14 cellular contexts compared by ENCODE assay signal in genomic region chr1:12335815-12336214, GRCh38.
DNase-seq lines count a peak whose midpoint lies in the region; ATAC-seq and TF ChIP-seq lines count a peak whose summit lies in the region.
"Had no signal": no experiment of that assay in that cellular context is flagged by ENCODE, and none has a peak within 500 bp of the region (broad histone marks: within the 10 kb centered on the region; RNA-seq: fewer than 3 reads in every experiment).

No MANE protein-coding gene starts in this region.

- no peak overlapping the region for H3K4me2 ChIP-seq in H9 (ENCODE audit: insufficient read depth, insufficient read length, low read length)
- H3K4me2 ChIP-seq: BLaER1 treated with 17β-estradiol and CSF1 and Interleukin-3, amounts not matched to agents 10 nM and 100 nM had no signal

- in situ Hi-C loops in Panc1 (cut with HindIII; ENCODE audit: low pct_unique_long_range_greater_than_20kb, low sequenced_read_pairs): no loop called here

- no peak overlapping the region for H4K5ac ChIP-seq in H9 (ENCODE audit: insufficient read length, low read depth, low read length)

- H2BK15ac ChIP-seq in H9 (ENCODE audit: low read depth, low read length): no peak overlapping the region

- ATAC-seq in Panc1: no peak
- ATAC-seq in psoas muscle: no peak
- no peak for ATAC-seq in HG02678 (IDR thresholded peaks at IDR 0.05; ENCODE audit: unreplicated experiment)

- H2BK120ac ChIP-seq in H9 (ENCODE audit: low read depth, low read length, poor library complexity, severe bottlenecking): no peak overlapping the region

- H3K27ac Mint-ChIP-seq in brain (peak overlapping the region; percentile 34 to 78 (median 73)), mesothelial cell of epicardium (peak overlapping the region; percentile 82), H9 (no peak overlapping the region)
- H3K27ac Mint-ChIP-seq: HFFc6 had no signal

- no peak overlapping the region for H4K91ac ChIP-seq in H9 (ENCODE audit: insufficient read length, low read depth, low read length)

- intact Hi-C loops in Panc1 (cut with micrococcal nuclease; ENCODE audit: unreplicated experiment): no loop called here
- intact Hi-C loops in psoas muscle (cut with DNase I): loop anchor here in 1 of 2 donors (10.0 kb wide), 1 partner anchor 531 kb away; the partner anchor contains the start of genes CLCN6 and MTHFR

- peaks cover 10% of the 10 kb centered on the region for H3K36me3 ChIP-seq in Panc1 (ENCODE audit: control insufficient read depth, insufficient read depth, low read length)
- peaks cover 3 to 55% of the 10 kb centered on the region in 2 donors for H3K36me3 ChIP-seq in psoas muscle (ENCODE audit: insufficient read depth in 1 of 2, low read depth in 1 of 2)

- DNase-seq in Panc1 (ENCODE audit: low read depth, low spot score): no peak
- no peak for DNase-seq in mesothelial cell of epicardium (ENCODE audit: low spot score in 2 of 2, unreplicated experiment in 2 of 2)
- DNase-seq in psoas muscle: no peak
- no peak for DNase-seq in HT-29 (ENCODE audit: low spot score)
- no peak for DNase-seq in H9
- DNase-seq: ACHN; CD4-positive, CD25-positive, alpha-beta regulatory T cell; DMS53; GF-D8; HCEC 1CT; HFFc6 had no signal

- H3K14ac ChIP-seq in H9 (ENCODE audit: insufficient read depth, low read length): no peak overlapping the region

- CTCF ChIA-PET in Panc1 (lab: Charles Lee): no interaction called here

- H3K23me2 ChIP-seq in H9 (ENCODE audit: insufficient read length, low read depth, low read length, poor library complexity, severe bottlenecking): no peaks in the 10 kb centered on the region

- H3K4me3 ChIP-seq in Panc1 (ENCODE audit: low read depth in 2 of 2, low read length in 2 of 2): no peak overlapping the region
- H3K4me3 ChIP-seq in psoas muscle: no peak overlapping the region
- H3K4me3 ChIP-seq: BLaER1 treated with 17β-estradiol and CSF1 and Interleukin-3, amounts not matched to agents 10 nM and 100 nM had no signal

- H2BK5ac ChIP-seq in H9 (ENCODE audit: insufficient read length, low read length): no peak overlapping the region

- H2AK5ac ChIP-seq in H9 (ENCODE audit: insufficient read length, low read length): no peak overlapping the region

- no peak overlapping the region for H2BK12ac ChIP-seq in H9 (ENCODE audit: insufficient read length, low read depth, low read length)

- H3K79me1 ChIP-seq in H9 (ENCODE audit: insufficient read depth, low read depth, low read length, poor library complexity, severe bottlenecking): no peaks in the 10 kb centered on the region

- POLR2A ChIA-PET in Panc1 (lab: Charles Lee): no interaction called here

- H3K27me3 ChIP-seq in Panc1 (ENCODE audit: control insufficient read depth, insufficient read depth, low read length): no peaks in the 10 kb centered on the region
- H3K27me3 ChIP-seq in psoas muscle (ENCODE audit: insufficient read depth in 3 of 3, low read length in 2 of 3): no peaks in the 10 kb centered on the region
- no peaks in the 10 kb centered on the region for H3K27me3 ChIP-seq in H9 (ENCODE audit: insufficient read depth, low read length)
- H3K27me3 ChIP-seq: BLaER1 treated with 17β-estradiol and CSF1 and Interleukin-3, amounts not matched to agents 10 nM and 100 nM had no signal

- no peak overlapping the region for H3K9ac ChIP-seq in H9 (ENCODE audit: extremely low read depth, insufficient read length, low read length)
- H3K9ac ChIP-seq: BLaER1 treated with 17β-estradiol and CSF1 and Interleukin-3, amounts not matched to agents 10 nM and 100 nM had no signal

- no peak overlapping the region for H3K56ac ChIP-seq in H9 (ENCODE audit: insufficient read length, low read depth, low read length)

- no peak overlapping the region for H2AFZ ChIP-seq in H9 (ENCODE audit: low read length)

- H3K4me3 Mint-ChIP-seq in brain (peak overlapping the region in 2 of 5 experiments; percentile 32 to 55), mesothelial cell of epicardium (no peak overlapping the region), H9 (no peak overlapping the region)
- H3K4me3 Mint-ChIP-seq: CD4-positive, CD25-positive, alpha-beta regulatory T cell; HFFc6 had no signal

- TSS peak; percentile 13 for BruUV-seq in Panc1 (replicated peaks; lab: Mats Ljungman, UMichigan)

- TF ChIP-seq CTCF in Panc1 (IDR thresholded peaks at IDR 0.05) (no peak), brain (conservative IDR thresholded peaks at IDR 0.05) (no peak), mesothelial cell of epicardium (IDR thresholded peaks at IDR 0.05; ENCODE audit: unreplicated experiment) (no peak), psoas muscle (IDR thresholded peaks at IDR 0.05) (no peak), H9 (conservative IDR thresholded peaks at IDR 0.05) (no peak)

- H3K9me3 ChIP-seq in Panc1 (ENCODE audit: control insufficient read depth, insufficient read depth, low read depth, low read length) (no peaks in the 10 kb centered on the region), psoas muscle (no peaks in the 10 kb centered on the region), H9 (ENCODE audit: control insufficient read depth, low read depth, low read length) (no peaks in the 10 kb centered on the region)
- H3K9me3 ChIP-seq: BLaER1 treated with 17β-estradiol and CSF1 and Interleukin-3, amounts not matched to agents 10 nM and 100 nM had no signal

- no peaks in the 10 kb centered on the region for H3K79me2 ChIP-seq in H9 (ENCODE audit: insufficient read depth, low read length)

- no peaks in the 10 kb centered on the region for H3K9me3 Mint-ChIP-seq in brain
- H3K9me3 Mint-ChIP-seq in mesothelial cell of epicardium: no peaks in the 10 kb centered on the region
- no peaks in the 10 kb centered on the region for H3K9me3 Mint-ChIP-seq in H9
- H3K9me3 Mint-ChIP-seq: CD4-positive, CD25-positive, alpha-beta regulatory T cell; HFFc6 had no signal

- no peak overlapping the region for H3K23ac ChIP-seq in H9 (ENCODE audit: insufficient read length, low read depth, low read length)

- no peak overlapping the region for H3K18ac ChIP-seq in H9 (ENCODE audit: insufficient read length, low read depth, low read length)

- no peaks in the 10 kb centered on the region for H3K27me3 Mint-ChIP-seq in brain
- no peaks in the 10 kb centered on the region for H3K27me3 Mint-ChIP-seq in mesothelial cell of epicardium (ENCODE audit: low read depth)
- no peaks in the 10 kb centered on the region for H3K27me3 Mint-ChIP-seq in H9 (ENCODE audit: low read depth)
- H3K27me3 Mint-ChIP-seq: CD4-positive, CD25-positive, alpha-beta regulatory T cell had no signal

- H3K4me1 Mint-ChIP-seq in brain (peaks cover 55% of the 10 kb centered on the region), mesothelial cell of epicardium (peaks cover 62% of the 10 kb centered on the region), H9 (peaks cover 12 to 16% of the 10 kb centered on the region in 2 experiments)

- 96 to 97% (median 96%) methylated on average over 4 of the region's 4 CpGs for WGBS in psoas muscle, 3 donors
- WGBS in H9 (ENCODE audit: extremely low coverage, insufficient read length, low lambda C conversion rate): no CpG with 5 or more reads among the region's 4 CpGs

- H3K27ac ChIP-seq in Panc1 (ENCODE audit: low read length) (no peak overlapping the region), psoas muscle (peak overlapping the region; percentile 65), H9 (ENCODE audit: insufficient read length, low read depth, low read length) (no peak overlapping the region)
- H3K27ac ChIP-seq: BLaER1 treated with 17β-estradiol and CSF1 and Interleukin-3, amounts not matched to agents 10 nM and 100 nM had no signal

- no peak overlapping the region for H2BK20ac ChIP-seq in H9 (ENCODE audit: low read depth, low read length, poor library complexity, severe bottlenecking)

- no peak overlapping the region for H3K4ac ChIP-seq in H9 (ENCODE audit: low read depth, low read length)

- no peak overlapping the region for H3T11ph ChIP-seq in H9 (ENCODE audit: low read length)

- peaks cover 68% of the 10 kb centered on the region for H3K36me3 Mint-ChIP-seq in brain
- peaks cover 49% of the 10 kb centered on the region for H3K36me3 Mint-ChIP-seq in mesothelial cell of epicardium
- peaks cover 4 to 34% (median 14%) of the 10 kb centered on the region in 3 experiments; a peak in 6 of 7 replicates for H3K36me3 Mint-ChIP-seq in H9 (ENCODE audit: insufficient read depth in 1 of 3, low read depth in 3 of 3)

- no peak overlapping the region for H4K8ac ChIP-seq in H9 (replicated peaks; ENCODE audit: insufficient read length, low read depth, low read length)

- H4K20me1 ChIP-seq in H9 (ENCODE audit: control insufficient read depth, insufficient read depth, insufficient read length): no peaks in the 10 kb centered on the region
- H4K20me1 ChIP-seq: BLaER1 treated with 17β-estradiol and CSF1 and Interleukin-3, amounts not matched to agents 10 nM and 100 nM had no signal

- H3K4me1 ChIP-seq in Panc1 (ENCODE audit: control insufficient read depth, insufficient read depth, low read length) (no peaks in the 10 kb centered on the region; the same call in 1 of the 2 replicates), psoas muscle (peaks cover 47% of the 10 kb centered on the region), H9 (ENCODE audit: insufficient read depth, low read length) (peaks cover 3% of the 10 kb centered on the region; the same call in 1 of the 2 replicates)

Comparison
In these comparisons a context has a peak if more than half of its experiments do, and no peak if none do; other contexts are left out.
1. H3K27ac Mint-ChIP-seq: peak in brain (5 of 5) and mesothelial cell of epicardium (single experiment); none in H9 (0 of 3).